Comparison of ENCODE assay signal across 1 cellular context in genomic region chr16:4616047-4616811, GRCh38.
TF ChIP-seq lines count a peak whose summit lies in the region.

No MANE protein-coding gene starts in this region.

TF ChIP-seq in GM12878, 131 proteins besides CTCF, POLR2A, EP300 and RAD21 (continued from another document and continues in another):
- TF ChIP-seq E2F8 (IDR thresholded peaks at IDR 0.05; ENCODE audit: low read depth, partially characterized antibody) = peak; percentile 61
- peak; percentile 99 for TF ChIP-seq CHD2 (IDR thresholded peaks at IDR 0.05; ENCODE audit: borderline replicate concordance, low read depth, low read length)
- TF ChIP-seq CHD4 (IDR thresholded peaks at IDR 0.05) = no peak
- no peak for TF ChIP-seq MEF2A (IDR thresholded peaks at IDR 0.05; ENCODE audit: insufficient read depth, low read depth, low read length)
- TF ChIP-seq, protein P1, sequence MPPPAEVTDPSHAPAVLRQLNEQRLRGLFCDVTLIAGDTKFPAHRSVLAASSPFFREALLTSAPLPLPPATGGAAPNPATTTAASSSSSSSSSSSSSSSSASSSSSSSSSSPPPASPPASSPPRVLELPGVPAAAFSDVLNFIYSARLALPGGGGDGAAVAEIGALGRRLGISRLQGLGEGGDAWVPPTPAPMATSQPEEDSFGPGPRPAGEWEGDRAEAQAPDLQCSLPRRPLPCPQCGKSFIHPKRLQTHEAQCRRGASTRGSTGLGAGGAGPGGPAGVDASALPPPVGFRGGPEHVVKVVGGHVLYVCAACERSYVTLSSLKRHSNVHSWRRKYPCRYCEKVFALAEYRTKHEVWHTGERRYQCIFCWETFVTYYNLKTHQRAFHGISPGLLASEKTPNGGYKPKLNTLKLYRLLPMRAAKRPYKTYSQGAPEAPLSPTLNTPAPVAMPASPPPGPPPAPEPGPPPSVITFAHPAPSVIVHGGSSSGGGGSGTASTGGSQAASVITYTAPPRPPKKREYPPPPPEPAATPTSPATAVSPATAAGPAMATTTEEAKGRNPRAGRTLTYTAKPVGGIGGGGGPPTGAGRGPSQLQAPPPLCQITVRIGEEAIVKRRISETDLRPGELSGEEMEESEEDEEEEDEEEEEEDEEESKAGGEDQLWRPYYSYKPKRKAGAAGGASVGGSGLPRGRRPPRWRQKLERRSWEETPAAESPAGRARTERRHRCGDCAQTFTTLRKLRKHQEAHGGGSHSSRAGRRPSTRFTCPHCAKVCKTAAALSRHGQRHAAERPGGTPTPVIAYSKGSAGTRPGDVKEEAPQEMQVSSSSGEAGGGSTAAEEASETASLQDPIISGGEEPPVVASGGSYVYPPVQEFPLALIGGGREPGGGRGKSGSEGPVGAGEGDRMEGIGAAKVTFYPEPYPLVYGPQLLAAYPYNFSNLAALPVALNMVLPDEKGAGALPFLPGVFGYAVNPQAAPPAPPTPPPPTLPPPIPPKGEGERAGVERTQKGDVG (CRISPR knock-in tag; IDR thresholded peaks at IDR 0.05) = no peak
- peak; percentile 85 for TF ChIP-seq NR2F1 (conservative IDR thresholded peaks at IDR 0.05)
- peak in 1 of 2 experiments; percentile 71; a peak in 1 of 3 replicates for TF ChIP-seq EGR1 (IDR thresholded peaks at IDR 0.05; ENCODE audit: borderline replicate concordance in 1 of 2, low read depth in 2 of 2, low read length in 2 of 2)
- TF ChIP-seq ZNF217 (IDR thresholded peaks at IDR 0.05) = no peak
- TF ChIP-seq FOS (IDR thresholded peaks at IDR 0.05; ENCODE audit: borderline replicate concordance, extremely low read depth, insufficient read length) = peak; percentile 67
- TF ChIP-seq SREBF1 (IDR thresholded peaks at IDR 0.05; ENCODE audit: low read length) = peak; percentile 63; the same call in 1 of the 2 replicates
- peak; percentile 78 for TF ChIP-seq SIX5 (IDR thresholded peaks at IDR 0.05; ENCODE audit: low read depth, low read length, severe bottlenecking)
- TF ChIP-seq MXI1 (IDR thresholded peaks at IDR 0.05; ENCODE audit: low read depth, low read length) = peak; percentile 52; the same call in 1 of the 2 replicates
- TF ChIP-seq FOXM1 (IDR thresholded peaks at IDR 0.05; ENCODE audit: low read depth, low read length) = no peak
- TF ChIP-seq DPF2 (IDR thresholded peaks at IDR 0.05) = peak; percentile 37; the same call in 1 of the 2 replicates
- TF ChIP-seq KDM1A (IDR thresholded peaks at IDR 0.05; ENCODE audit: borderline replicate concordance) = no peak
- TF ChIP-seq, protein P2, sequence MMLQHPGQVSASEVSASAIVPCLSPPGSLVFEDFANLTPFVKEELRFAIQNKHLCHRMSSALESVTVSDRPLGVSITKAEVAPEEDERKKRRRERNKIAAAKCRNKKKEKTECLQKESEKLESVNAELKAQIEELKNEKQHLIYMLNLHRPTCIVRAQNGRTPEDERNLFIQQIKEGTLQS (IDR thresholded peaks at IDR 0.05; ENCODE audit: borderline replicate concordance, extremely low read depth, low read depth, low read length) = no peak
- TF ChIP-seq JUND (IDR thresholded peaks at IDR 0.05; ENCODE audit: low read depth, low read length) = no peak
- TF ChIP-seq BRCA1 (IDR thresholded peaks at IDR 0.05; ENCODE audit: low read depth, low read length) = peak; percentile 88
- no peak for TF ChIP-seq NRF1 (conservative IDR thresholded peaks at IDR 0.05; ENCODE audit: low read depth, low read length)
- no peak for TF ChIP-seq WRNIP1 (IDR thresholded peaks at IDR 0.05; ENCODE audit: borderline replicate concordance, low read depth, low read length)
- no peak for TF ChIP-seq BMI1 (IDR thresholded peaks at IDR 0.05; ENCODE audit: borderline replicate concordance)
- peak; percentile 50; the same call in 1 of the 2 replicates for TF ChIP-seq RB1 (IDR thresholded peaks at IDR 0.05; ENCODE audit: borderline replicate concordance)
- no peak for TF ChIP-seq POLR2AphosphoS2 (IDR thresholded peaks at IDR 0.05; ENCODE audit: low read depth, low read length)
- no peak for TF ChIP-seq CBX3 (IDR thresholded peaks at IDR 0.05; ENCODE audit: borderline replicate concordance, low read depth)
- no peak for TF ChIP-seq MTA3 (IDR thresholded peaks at IDR 0.05; ENCODE audit: borderline replicate concordance, low read length)
- TF ChIP-seq, protein P3, sequence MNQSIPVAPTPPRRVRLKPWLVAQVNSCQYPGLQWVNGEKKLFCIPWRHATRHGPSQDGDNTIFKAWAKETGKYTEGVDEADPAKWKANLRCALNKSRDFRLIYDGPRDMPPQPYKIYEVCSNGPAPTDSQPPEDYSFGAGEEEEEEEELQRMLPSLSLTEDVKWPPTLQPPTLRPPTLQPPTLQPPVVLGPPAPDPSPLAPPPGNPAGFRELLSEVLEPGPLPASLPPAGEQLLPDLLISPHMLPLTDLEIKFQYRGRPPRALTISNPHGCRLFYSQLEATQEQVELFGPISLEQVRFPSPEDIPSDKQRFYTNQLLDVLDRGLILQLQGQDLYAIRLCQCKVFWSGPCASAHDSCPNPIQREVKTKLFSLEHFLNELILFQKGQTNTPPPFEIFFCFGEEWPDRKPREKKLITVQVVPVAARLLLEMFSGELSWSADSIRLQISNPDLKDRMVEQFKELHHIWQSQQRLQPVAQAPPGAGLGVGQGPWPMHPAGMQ (IDR thresholded peaks at IDR 0.05; ENCODE audit: borderline replicate concordance) = peak; percentile 82
- TF ChIP-seq ZNF384 (IDR thresholded peaks at IDR 0.05; ENCODE audit: borderline replicate concordance, low read depth, low read length) = no peak
- no peak for TF ChIP-seq RAD51 (IDR thresholded peaks at IDR 0.05)
- TF ChIP-seq HDAC6 (IDR thresholded peaks at IDR 0.05; ENCODE audit: unreplicated experiment) = no peak
- TF ChIP-seq CREM (IDR thresholded peaks at IDR 0.05; ENCODE audit: low read depth) = peak; percentile 97
- TF ChIP-seq SRF (IDR thresholded peaks at IDR 0.05; ENCODE audit: low read depth in 2 of 2, low read length in 2 of 2) = peak; percentile 98 to 100
- peak; percentile 59; the same call in 1 of the 2 replicates for TF ChIP-seq CBFB (IDR thresholded peaks at IDR 0.05; ENCODE audit: low read depth)
- TF ChIP-seq PBX3 (IDR thresholded peaks at IDR 0.05; ENCODE audit: insufficient replicate concordance, low read depth, low read length) = peak; percentile 93
- peak; percentile 97 for TF ChIP-seq ATF7 (IDR thresholded peaks at IDR 0.05; ENCODE audit: low read depth)
- TF ChIP-seq RELA (IDR thresholded peaks at IDR 0.05; ENCODE audit: borderline replicate concordance, partially characterized antibody) = peak; percentile 64
- no peak for TF ChIP-seq SPI1 (IDR thresholded peaks at IDR 0.05; ENCODE audit: borderline replicate concordance, insufficient read depth, low read depth, low read length)
- TF ChIP-seq KAT2A (conservative IDR thresholded peaks at IDR 0.05; ENCODE audit: control insufficient read depth, low read depth, low read length) = no peak
- 0 out of 2 replicates have a peak, but pooled peaks have one; percentile 21 for TF ChIP-seq TCF3 (IDR thresholded peaks at IDR 0.05; ENCODE audit: borderline replicate concordance, insufficient read depth, low read depth, low read length)
- peak; percentile 21; the same call in 1 of the 2 replicates for TF ChIP-seq MLLT1 (IDR thresholded peaks at IDR 0.05)
- peak; percentile 83 for TF ChIP-seq SIN3A (IDR thresholded peaks at IDR 0.05; ENCODE audit: low read depth, low read length)
- peak; percentile 92; the same call in 1 of the 2 replicates for TF ChIP-seq RELB (IDR thresholded peaks at IDR 0.05; ENCODE audit: low read depth)
- peak; percentile 37 for TF ChIP-seq BACH1 (IDR thresholded peaks at IDR 0.05; ENCODE audit: borderline replicate concordance)
- no peak for TF ChIP-seq EED (IDR thresholded peaks at IDR 0.05; ENCODE audit: low read depth)
- no peak for TF ChIP-seq NFIC (IDR thresholded peaks at IDR 0.05; ENCODE audit: low read depth, low read length)
- TF ChIP-seq STAT3 (IDR thresholded peaks at IDR 0.05; ENCODE audit: low read depth, low read length) = no peak
- no peak for TF ChIP-seq ASH2L (IDR thresholded peaks at IDR 0.05; ENCODE audit: borderline replicate concordance, low read depth)
- TF ChIP-seq RUNX3 (IDR thresholded peaks at IDR 0.05; ENCODE audit: low read length) = no peak
- TF ChIP-seq GABPA (IDR thresholded peaks at IDR 0.05; ENCODE audit: low read depth) = peak; percentile 78
- TF ChIP-seq ZNF207 (IDR thresholded peaks at IDR 0.05; ENCODE audit: borderline replicate concordance) = no peak
- peak in 1 of 2 experiments; percentile 21; a peak in 1 of 4 replicates for TF ChIP-seq IKZF2 (IDR thresholded peaks at IDR 0.05)
- peak; percentile 97 for TF ChIP-seq PKNOX1 (IDR thresholded peaks at IDR 0.05)
- TF ChIP-seq STAT1 (conservative IDR thresholded peaks at IDR 0.05) = 0 out of 2 replicates have a peak, but pooled peaks have one; percentile 33
- peak; percentile 72 for TF ChIP-seq NR2C1 (IDR thresholded peaks at IDR 0.05)
